Comparison of ENCODE assay signal across 14 cellular contexts in the genomic region with DNA sequence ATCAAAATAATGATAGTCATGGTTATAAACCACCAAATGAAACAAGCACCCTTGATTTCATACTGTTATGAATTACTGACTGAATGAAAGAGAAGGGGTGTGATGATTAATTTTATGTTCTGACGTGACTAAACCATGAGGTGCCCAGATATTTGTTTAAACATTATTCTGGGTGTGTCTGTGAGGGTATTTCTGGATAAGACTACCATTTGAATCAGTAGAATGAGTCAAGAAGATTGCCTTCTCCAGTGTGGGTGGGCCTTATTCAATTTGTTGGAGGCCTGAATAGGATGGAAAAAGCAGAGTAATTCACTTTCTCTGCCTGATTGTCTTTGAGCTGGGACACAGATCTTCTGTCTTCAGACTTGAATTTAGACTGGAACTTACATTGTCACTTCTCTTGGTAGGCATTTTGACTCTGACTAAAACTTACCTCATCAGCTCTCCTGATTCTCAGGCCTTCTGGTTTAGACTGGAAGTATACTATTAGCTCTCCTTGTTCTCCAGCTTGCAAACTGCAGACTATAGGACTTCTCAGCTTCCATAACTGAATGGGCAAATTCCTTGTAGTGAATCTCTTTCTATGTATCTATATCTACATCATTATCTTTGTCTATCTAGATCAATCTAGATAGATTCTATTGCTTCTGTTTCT.
"Had no signal": no experiment of that assay in that cellular context is flagged by ENCODE, and none has a peak within 500 bp of the region (broad histone marks: within the 10 kb centered on the region; RNA-seq: fewer than 3 reads in every experiment).

No MANE protein-coding gene starts in this region.

- H3K27me3 ChIP-seq: breast epithelium, right lobe of liver, spleen had no signal

- H3K4me3 ChIP-seq: breast epithelium, psoas muscle, right lobe of liver, spleen had no signal

- H3K4me3 Mint-ChIP-seq: activated naive CD8-positive, alpha-beta T cell; activated T-cell treated with anti-CD3 and anti-CD28 coated beads, Interleukin-2, amount 50 U/mL, for 4 hours; natural killer cell had no signal

- H3K36me3 Mint-ChIP-seq: activated naive CD8-positive, alpha-beta T cell had no signal

- H3K27me3 Mint-ChIP-seq: activated naive CD8-positive, alpha-beta T cell had no signal

- H3K4me1 Mint-ChIP-seq: natural killer cell had no signal

- H3K27ac ChIP-seq: breast epithelium, psoas muscle, right lobe of liver, spleen had no signal

- DNase-seq: activated CD4-positive, alpha-beta T cell treated with anti-CD3 and anti-CD28 coated beads, Interleukin-2, amount 50 U/mL, for 48 hours; activated CD4-positive, CD25-positive, alpha-beta regulatory T cell treated with anti-CD3 and anti-CD28 coated beads, Interleukin-2, amount 50 U/mL, for 72 hours; activated effector memory CD4-positive, alpha-beta T cell treated with anti-CD3 and anti-CD28 coated beads, Interleukin-2, amount 50 U/mL, for 16 hours; activated T-cell treated with anti-CD3 and anti-CD28 coated beads, Interleukin-2, amount 50 U/mL, for 4 hours; anterior cingulate cortex; natural killer cell; psoas muscle; right lobe of liver; spleen; stimulated activated CD4-positive, alpha-beta T cell treated with anti-CD3 and anti-CD28 coated beads, Interleukin-1b, Interleukin-23, amount 100 ng/mL, for 48 hours; stimulated activated naive CD4-positive, alpha-beta T cell; trophoblast cell had no signal

- H3K4me1 ChIP-seq: breast epithelium, psoas muscle, right lobe of liver, spleen had no signal

- H3K36me3 ChIP-seq: breast epithelium, right lobe of liver, spleen had no signal

- H3K9me3 ChIP-seq: right lobe of liver had no signal

- ATAC-seq: activated T-cell treated with anti-CD3 and anti-CD28 coated beads, Interleukin-2, amount 50 U/mL, for 4 hours; natural killer cell; psoas muscle; right lobe of liver had no signal

- H3K27ac Mint-ChIP-seq: activated naive CD8-positive, alpha-beta T cell; natural killer cell had no signal
